In the genomic region with DNA sequence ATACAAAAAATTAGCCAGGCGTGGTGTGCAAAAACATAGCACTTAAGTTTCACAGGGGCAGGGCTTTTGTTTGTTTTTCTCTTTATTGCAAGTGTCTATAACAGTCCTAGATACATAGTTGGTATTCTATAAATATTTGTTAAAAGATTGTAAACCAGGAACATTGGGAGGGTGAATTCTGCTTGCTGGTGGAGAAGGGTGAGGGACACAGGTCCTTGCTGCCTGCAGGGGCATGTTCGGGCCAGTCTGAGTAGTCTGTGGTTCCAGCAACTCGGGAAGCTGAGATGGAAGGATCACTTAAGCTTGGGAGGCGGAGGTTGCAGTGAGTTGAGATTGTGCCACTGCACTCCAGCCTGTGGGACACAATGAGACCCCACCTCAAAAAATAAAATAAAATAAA, we compare ENCODE assay signal across 1 cellular context.
TF ChIP-seq lines count a peak whose summit lies in the region.

No MANE protein-coding gene starts in this region.

TF ChIP-seq in IMR-90, 13 proteins besides CTCF, POLR2A, EP300 and RAD21:
- TF ChIP-seq, protein P1, sequence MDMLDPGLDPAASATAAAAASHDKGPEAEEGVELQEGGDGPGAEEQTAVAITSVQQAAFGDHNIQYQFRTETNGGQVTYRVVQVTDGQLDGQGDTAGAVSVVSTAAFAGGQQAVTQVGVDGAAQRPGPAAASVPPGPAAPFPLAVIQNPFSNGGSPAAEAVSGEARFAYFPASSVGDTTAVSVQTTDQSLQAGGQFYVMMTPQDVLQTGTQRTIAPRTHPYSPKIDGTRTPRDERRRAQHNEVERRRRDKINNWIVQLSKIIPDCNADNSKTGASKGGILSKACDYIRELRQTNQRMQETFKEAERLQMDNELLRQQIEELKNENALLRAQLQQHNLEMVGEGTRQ (IDR thresholded peaks at IDR 0.05; ENCODE audit: low read depth, low read length) = no peak
- TF ChIP-seq CEBPB (IDR thresholded peaks at IDR 0.05; ENCODE audit: low read depth, low read length) (no peak), CHD1 (IDR thresholded peaks at IDR 0.05; ENCODE audit: low read depth, low read length) (no peak), MXI1 (IDR thresholded peaks at IDR 0.05; ENCODE audit: borderline replicate concordance, low read depth, low read length) (no peak), RFX5 (IDR thresholded peaks at IDR 0.05; ENCODE audit: low read depth, low read length) (no peak), BHLHE40 (IDR thresholded peaks at IDR 0.05; ENCODE audit: low read depth, low read length) (no peak), SMC3 (IDR thresholded peaks at IDR 0.05; ENCODE audit: low read depth, low read length) (no peak), MAZ (IDR thresholded peaks at IDR 0.05; ENCODE audit: borderline replicate concordance, low read depth, low read length) (no peak), RCOR1 (IDR thresholded peaks at IDR 0.05; ENCODE audit: insufficient replicate concordance, low read length) (no peak), FOS (IDR thresholded peaks at IDR 0.05; ENCODE audit: low read depth, low read length) (no peak), NFE2L2 (IDR thresholded peaks at IDR 0.05; ENCODE audit: low read depth, low read length) (no peak), MAFK (IDR thresholded peaks at IDR 0.05; ENCODE audit: low read depth, low read length) (no peak)
- TF ChIP-seq, protein P2, sequence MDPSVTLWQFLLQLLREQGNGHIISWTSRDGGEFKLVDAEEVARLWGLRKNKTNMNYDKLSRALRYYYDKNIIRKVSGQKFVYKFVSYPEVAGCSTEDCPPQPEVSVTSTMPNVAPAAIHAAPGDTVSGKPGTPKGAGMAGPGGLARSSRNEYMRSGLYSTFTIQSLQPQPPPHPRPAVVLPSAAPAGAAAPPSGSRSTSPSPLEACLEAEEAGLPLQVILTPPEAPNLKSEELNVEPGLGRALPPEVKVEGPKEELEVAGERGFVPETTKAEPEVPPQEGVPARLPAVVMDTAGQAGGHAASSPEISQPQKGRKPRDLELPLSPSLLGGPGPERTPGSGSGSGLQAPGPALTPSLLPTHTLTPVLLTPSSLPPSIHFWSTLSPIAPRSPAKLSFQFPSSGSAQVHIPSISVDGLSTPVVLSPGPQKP (IDR thresholded peaks at IDR 0.05; ENCODE audit: borderline replicate concordance, low read depth, low read length) = no peak
